ENCODE assay signal across 1 cellular context in the genomic region with DNA sequence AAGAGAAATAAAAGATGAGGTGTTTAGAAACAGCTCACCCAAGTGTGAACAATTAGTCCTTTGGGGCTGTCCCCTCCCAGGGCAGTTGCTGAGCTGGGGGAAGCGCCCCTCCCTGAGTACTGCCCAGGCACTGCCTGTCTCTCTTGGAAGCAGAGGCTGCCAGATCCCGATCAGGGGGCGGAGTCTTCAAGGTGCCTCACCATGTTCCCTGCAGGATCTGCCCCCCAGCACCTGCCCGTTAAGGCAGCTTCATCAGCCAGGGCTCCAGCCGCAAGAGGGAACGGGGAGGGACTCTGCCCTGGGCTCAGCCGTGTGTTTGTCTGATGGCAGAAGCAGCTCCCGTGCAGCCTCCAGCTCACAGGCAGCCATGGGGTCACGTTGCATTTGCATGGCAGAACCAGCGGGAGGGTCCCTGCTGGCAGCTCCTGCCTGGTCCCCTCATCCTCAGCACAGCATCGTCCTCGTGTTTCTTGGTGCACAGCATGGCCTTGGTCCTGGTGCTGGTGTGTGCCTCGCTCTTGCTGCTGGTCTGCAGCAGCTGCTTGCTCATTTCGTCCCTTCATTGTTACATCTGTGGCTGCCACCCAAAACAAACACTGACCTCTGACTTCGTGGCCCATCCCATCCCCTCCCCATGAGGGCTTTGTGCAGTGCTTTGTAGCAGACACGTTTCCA.
TF ChIP-seq lines count a peak whose summit lies in the region.

No MANE protein-coding gene starts in this region.

TF ChIP-seq in SK-N-SH, 30 proteins besides CTCF, POLR2A, EP300 and RAD21 (continued from another document):
- TF ChIP-seq REST (IDR thresholded peaks at IDR 0.05; ENCODE audit: low read depth, low read length), result no peak
- no peak for TF ChIP-seq SMC3 (IDR thresholded peaks at IDR 0.05; ENCODE audit: low read depth, low read length)
- TF ChIP-seq FOXJ3 (CRISPR knock-in tag; IDR thresholded peaks at IDR 0.05), result no peak
- no peak for TF ChIP-seq GATA2 (CRISPR knock-in tag; IDR thresholded peaks at IDR 0.05)
- TF ChIP-seq FOSL2 (IDR thresholded peaks at IDR 0.05; ENCODE audit: borderline replicate concordance, low read depth), result no peak
- TF ChIP-seq TCF12 (IDR thresholded peaks at IDR 0.05), result no peak
- TF ChIP-seq EZH2phosphoT487 (IDR thresholded peaks at IDR 0.05; ENCODE audit: borderline replicate concordance, low read depth), result no peak
- no peak for TF ChIP-seq MXI1 (IDR thresholded peaks at IDR 0.05; ENCODE audit: low read depth, low read length)
- TF ChIP-seq RXRA (IDR thresholded peaks at IDR 0.05; ENCODE audit: borderline replicate concordance, low read depth), result no peak
- TF ChIP-seq NFIC (IDR thresholded peaks at IDR 0.05; ENCODE audit: borderline replicate concordance), result no peak
- no peak for TF ChIP-seq CHD2 (IDR thresholded peaks at IDR 0.05; ENCODE audit: low read length, partially characterized antibody)
- no peak for TF ChIP-seq IRF3 (IDR thresholded peaks at IDR 0.05; ENCODE audit: low read depth, low read length)
- no peak for TF ChIP-seq JUND (IDR thresholded peaks at IDR 0.05)
- no peak for TF ChIP-seq RFX5 (IDR thresholded peaks at IDR 0.05; ENCODE audit: low read length)
- TF ChIP-seq, protein P1, sequence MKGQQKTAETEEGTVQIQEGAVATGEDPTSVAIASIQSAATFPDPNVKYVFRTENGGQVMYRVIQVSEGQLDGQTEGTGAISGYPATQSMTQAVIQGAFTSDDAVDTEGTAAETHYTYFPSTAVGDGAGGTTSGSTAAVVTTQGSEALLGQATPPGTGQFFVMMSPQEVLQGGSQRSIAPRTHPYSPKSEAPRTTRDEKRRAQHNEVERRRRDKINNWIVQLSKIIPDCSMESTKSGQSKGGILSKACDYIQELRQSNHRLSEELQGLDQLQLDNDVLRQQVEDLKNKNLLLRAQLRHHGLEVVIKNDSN (IDR thresholded peaks at IDR 0.05; ENCODE audit: borderline replicate concordance, low read depth), result no peak
